Comparison of ENCODE assay signal across 27 cellular contexts in genomic region chr7:47091141-47091540, GRCh38.
DNase-seq lines count a peak whose midpoint lies in the region; ATAC-seq and TF ChIP-seq lines count a peak whose summit lies in the region.
"Had no signal": no experiment of that assay in that cellular context is flagged by ENCODE, and none has a peak within 500 bp of the region (broad histone marks: within the 10 kb centered on the region; RNA-seq: fewer than 3 reads in every experiment).

No MANE protein-coding gene starts in this region.

- no peak for TF ChIP-seq RAD21 in Ishikawa (IDR thresholded peaks at IDR 0.05; ENCODE audit: low read depth)

- H3K4me3 ChIP-seq in choroid plexus epithelial cell (ENCODE audit: low read depth, low read length) = no peak overlapping the region
- H3K4me3 ChIP-seq in psoas muscle = no peak overlapping the region
- H3K4me3 ChIP-seq in ovary = no peak overlapping the region
- H3K4me3 ChIP-seq: BLaER1, esophagus muscularis mucosa, spleen had no signal

- peak; percentile 58 for DNase-seq in AG08395 (ENCODE audit: low spot score)
- peak; percentile 79 for DNase-seq in choroid plexus epithelial cell (ENCODE audit: low read depth)
- DNase-seq in kidney tubule cell (ENCODE audit: low spot score) = peak; percentile 87
- DNase-seq in psoas muscle = no peak
- no peak for DNase-seq in ovary
- DNase-seq in DMS53 (lab: John Stamatoyannopoulos, UW) = no peak
- DNase-seq: activated CD8-positive, alpha-beta memory T cell treated with anti-CD3 and anti-CD28 coated beads, Interleukin-2, amount 50 U/mL, for 48 hours; activated naive CD8-positive, alpha-beta T cell treated with anti-CD3 and anti-CD28 coated beads for 36 hours; cortex of kidney; DMS79; H9; naive B cell; NCI-H1417; NCI-H2081; NCI-H345; NCI-H748 treated with DMSO at 0.1 percent for 48 hours; occipital lobe; retina; spleen; stimulated activated CD4-positive, alpha-beta T cell treated with anti-CD3 and anti-CD28 coated beads, Interleukin-2, amount 100 ng/mL, for 48 hours; T-helper 9 cell had no signal

- H3K27me3 ChIP-seq in psoas muscle (ENCODE audit: insufficient read depth in 3 of 3, low read length in 2 of 3) (no peaks in the 10 kb centered on the region), ovary (no peaks in the 10 kb centered on the region)
- H3K27me3 ChIP-seq: BLaER1, esophagus muscularis mucosa, spleen had no signal

- ATAC-seq in psoas muscle (no peak), GM18861 (IDR thresholded peaks at IDR 0.05; ENCODE audit: unreplicated experiment) (no peak)
- ATAC-seq: SK-N-SH treated with all-trans-retinoic acid at 6 μM for 48 hours; stimulated activated effector memory CD8-positive, alpha-beta T cell treated with anti-CD3 and anti-CD28 coated beads, Interleukin-12 subunit alpha, Interleukin-12 subunit beta, amount 100 ng/mL, for 72 hours had no signal

- 84 to 91% (median 90%) methylated on average over 3 of the region's 3 CpGs for WGBS in psoas muscle, 3 donors
- WGBS in ovary, 3 donors = 77 to 81% (median 77%) methylated on average over 3 of the region's 3 CpGs

- H3K4me1 ChIP-seq in psoas muscle (no peaks in the 10 kb centered on the region), ovary (ENCODE audit: insufficient read depth) (peaks cover 2% of the 10 kb centered on the region)

- H3K27ac ChIP-seq in psoas muscle = no peak overlapping the region
- no peak overlapping the region for H3K27ac ChIP-seq in ovary
- H3K27ac ChIP-seq: BLaER1, esophagus muscularis mucosa, spleen had no signal

- TF ChIP-seq CTCF in choroid plexus epithelial cell (conservative IDR thresholded peaks at IDR 0.05; ENCODE audit: low read depth, low read length) = no peak
- TF ChIP-seq CTCF in psoas muscle (IDR thresholded peaks at IDR 0.05) = no peak
- no peak for TF ChIP-seq CTCF in ovary (IDR thresholded peaks at IDR 0.05)

- intact Hi-C loops in psoas muscle (cut with DNase I) = loop anchor here in 1 of 2 donors (5.0 kb wide), 1 partner anchor 91 kb away; no protein-coding TSS in a partner anchor
- intact Hi-C loops in ovary (cut with DNase I) = no loop called here

- TF ChIP-seq EP300 in Ishikawa (IDR thresholded peaks at IDR 0.05; ENCODE audit: borderline replicate concordance) (no peak; the same call in 1 of the 2 replicates), ovary (IDR thresholded peaks at IDR 0.05) (no peak)

- H3K36me3 ChIP-seq in psoas muscle (ENCODE audit: insufficient read depth in 1 of 2, low read depth in 1 of 2) = no peaks in the 10 kb centered on the region
- H3K36me3 ChIP-seq in ovary = no peaks in the 10 kb centered on the region
- H3K36me3 ChIP-seq: BLaER1, esophagus muscularis mucosa, spleen had no signal

- no peak for TF ChIP-seq POLR2A in ovary (IDR thresholded peaks at IDR 0.05)

- H3K9me3 ChIP-seq in psoas muscle (no peaks in the 10 kb centered on the region), ovary (no peaks in the 10 kb centered on the region)
- H3K9me3 ChIP-seq: BLaER1, esophagus muscularis mucosa, spleen had no signal

TF ChIP-seq in Ishikawa, 13 proteins besides CTCF, POLR2A, EP300 and RAD21:
- TF ChIP-seq CEBPB (IDR thresholded peaks at IDR 0.05) = 0 out of 2 replicates have a peak, but pooled peaks have one; percentile 24
- TF ChIP-seq MAX (IDR thresholded peaks at IDR 0.05) = no peak
- peak; percentile 51; the same call in 1 of the 2 replicates for TF ChIP-seq TEAD4 (IDR thresholded peaks at IDR 0.05)

Comparison
In these comparisons a context has a peak if more than half of its experiments do, and no peak if none do; other contexts are left out.
1. DNase-seq: peak in AG08395 (single experiment), choroid plexus epithelial cell (single experiment) and kidney tubule cell (single experiment); none in psoas muscle (0 of 2), ovary (0 of 5) and DMS53 (single experiment).